In genomic region chr3:15892311-15892710, GRCh38 we compare ENCODE assay signal across 18 cellular contexts.
"Had no signal": no experiment of that assay in that cellular context is flagged by ENCODE, and none has a peak within 500 bp of the region (broad histone marks: within the 10 kb centered on the region; RNA-seq: fewer than 3 reads in every experiment).

No MANE protein-coding gene starts in this region.

- H3K9me3 ChIP-seq: right atrium auricular region, upper lobe of left lung, uterus had no signal

- ATAC-seq: effector memory CD8-positive, alpha-beta T cell; gastroesophageal sphincter; left cardiac atrium had no signal

- H3K27me3 ChIP-seq: esophagus squamous epithelium, gastroesophageal sphincter, hepatocyte, right atrium auricular region, upper lobe of left lung, uterus had no signal

- H3K9me3 Mint-ChIP-seq: effector memory CD8-positive, alpha-beta T cell had no signal

- H3K36me3 ChIP-seq: esophagus squamous epithelium, gastroesophageal sphincter, left ventricle myocardium inferior, right atrium auricular region, upper lobe of left lung, uterus had no signal

- DNase-seq: effector memory CD8-positive, alpha-beta T cell; esophagus squamous epithelium; kidney; left cardiac atrium; left ventricle myocardium inferior; mesendoderm; naive B cell; nephron progenitor cell; small intestine; stimulated activated CD4-positive, alpha-beta T cell treated with anti-CD3 and anti-CD28 coated beads, Interleukin-12 subunit alpha, Interleukin-12 subunit beta, amount 100 ng/mL, for 4 hours; stimulated activated naive CD4-positive, alpha-beta T cell treated with Interleukin-2 at 50 U/mL for 16 hours; upper lobe of left lung; uterus had no signal

- H3K4me2 ChIP-seq: hepatocyte had no signal

- H2AFZ ChIP-seq: hepatocyte had no signal

- H3K27me3 Mint-ChIP-seq: dendritic cell treated with granulocyte-macrophage colony-stimulating factor and Interleukin-4, amounts not matched to agents 40 ng/mL and 50 ng/mL, for 4 days; effector memory CD8-positive, alpha-beta T cell; naive B cell had no signal

- H3K79me2 ChIP-seq: hepatocyte had no signal

- H3K27ac ChIP-seq: esophagus squamous epithelium, hepatocyte, right atrium auricular region, upper lobe of left lung, uterus had no signal

- H3K4me1 ChIP-seq: right atrium auricular region, upper lobe of left lung, uterus had no signal

- H3K4me3 ChIP-seq: esophagus squamous epithelium, gastroesophageal sphincter, hepatocyte, left ventricle myocardium inferior, lung, right atrium auricular region, upper lobe of left lung, uterus had no signal

- H3K4me3 Mint-ChIP-seq: dendritic cell treated with granulocyte-macrophage colony-stimulating factor and Interleukin-4, amounts not matched to agents 40 ng/mL and 50 ng/mL, for 4 days; effector memory CD8-positive, alpha-beta T cell; naive B cell; nephron progenitor cell had no signal

- H3K27ac Mint-ChIP-seq: dendritic cell treated with granulocyte-macrophage colony-stimulating factor and Interleukin-4, amounts not matched to agents 40 ng/mL and 50 ng/mL, for 4 days; effector memory CD8-positive, alpha-beta T cell; naive B cell; nephron progenitor cell had no signal
